ENCODE assay signal across 8 cellular contexts in genomic region chr11:9265211-9266131, GRCh38. TPM values are rescaled to one million over a fixed set of nuclear protein-coding genes. Genes with fewer than 3 reads are reported as not detected.
DNase-seq lines count a peak whose midpoint lies in the region; ATAC-seq and TF ChIP-seq lines count a peak whose summit lies in the region.

Gene DENND5A, minus strand, starts transcription at chr11:9265350. Its CDS starts 281 bp downstream, at chr11:9265069.

- H3K4me1 Mint-ChIP-seq in Caco-2 (ENCODE audit: low read depth, unreplicated experiment): peaks cover 47% of the 10 kb centered on the region
- H3K4me1 Mint-ChIP-seq in progenitor cell of endocrine pancreas (ENCODE audit: low read depth): peaks cover 33% of the 10 kb centered on the region

- no peaks in the 10 kb centered on the region for H3K27me3 ChIP-seq in Caco-2 (replicated peaks; ENCODE audit: control insufficient read depth, insufficient read depth, low read length)

- H3K36me3 Mint-ChIP-seq in Caco-2 (ENCODE audit: insufficient read depth, unreplicated experiment): peaks cover 23% of the 10 kb centered on the region
- H3K36me3 Mint-ChIP-seq in progenitor cell of endocrine pancreas (ENCODE audit: insufficient read depth): peaks cover 2% of the 10 kb centered on the region

- H3K27ac ChIP-seq in angular gyrus (ENCODE audit: low read depth, low read length): peak within 1 kb of the TSS; percentile 90

- POLR2A ChIA-PET in Caco-2 (lab: Charles Lee): interaction anchor here (0.5 to 1.9 kb wide), 12 partner anchors 8 to 1044 kb away, joined by 3 to 9 read pairs (median 4); partner anchors contain the start of gene ZNF143

- H3K27ac Mint-ChIP-seq in Caco-2 (ENCODE audit: unreplicated experiment) (peak within 1 kb of the TSS; percentile 95), progenitor cell of endocrine pancreas (peak within 1 kb of the TSS; percentile 98)

- no peaks in the 10 kb centered on the region for H3K36me3 ChIP-seq in Caco-2 (ENCODE audit: control insufficient read depth, insufficient read depth, low read length)

- peak; percentile 84 to 91 for DNase-seq in Caco-2
- peak; percentile 80 for DNase-seq in NCI-H1105 (lab: John Stamatoyannopoulos, UW)
- DNase-seq in left ventricle myocardium superior: peak; percentile 93
- peak; percentile 81 for DNase-seq in progenitor cell of endocrine pancreas (ENCODE audit: low spot score, unreplicated experiment)

- no TSS peak for BruUV-seq in Caco-2 (replicated peaks; lab: Mats Ljungman, UMichigan)

- no peaks in the 10 kb centered on the region for H3K27me3 Mint-ChIP-seq in Caco-2 (ENCODE audit: insufficient read depth, unreplicated experiment)
- no peaks in the 10 kb centered on the region for H3K27me3 Mint-ChIP-seq in progenitor cell of endocrine pancreas

- TF ChIP-seq CTCF in Caco-2 (IDR thresholded peaks at IDR 0.05; ENCODE audit: insufficient read depth in 1 of 2, low read depth in 1 of 2, low read length in 1 of 2, severe bottlenecking in 1 of 2, unreplicated experiment in 1 of 2) (no peak), progenitor cell of endocrine pancreas (IDR thresholded peaks at IDR 0.05; ENCODE audit: unreplicated experiment) (no peak)

- no peaks in the 10 kb centered on the region for H3K9me3 ChIP-seq in Caco-2

- H3K4me3 Mint-ChIP-seq in Caco-2 (ENCODE audit: unreplicated experiment) (peak within 1 kb of the TSS; percentile 94), progenitor cell of endocrine pancreas (ENCODE audit: low read depth) (peak within 1 kb of the TSS; percentile 94)

- H3K4me3 ChIP-seq in Caco-2 (ENCODE audit: low read depth, low read length): peak within 1 kb of the TSS; percentile 83

- CTCF ChIA-PET in Caco-2 (lab: Charles Lee): interaction anchor here (0.6 to 1.7 kb wide), 5 partner anchors 60 to 516 kb away, joined by 3 to 8 read pairs (median 4); no protein-coding TSS in a partner anchor

- intact Hi-C loops in Caco-2 (cut with micrococcal nuclease; ENCODE audit: unreplicated experiment) (loop anchor here (5.0 kb wide), 1 partner anchor 97 kb away; no protein-coding TSS in a partner anchor), left ventricle myocardium superior (cut with micrococcal nuclease) (no loop called here)
- intact Hi-C loops in T-helper 1 cell treated with Interleukin-12 subunit alpha and Interleukin-12 subunit beta and Interleukin-4 antibody, amounts not matched to agents 30 ng/mL and 1 ng/mL, for 36 hours (cut with micrococcal nuclease): loop anchor here (1.0 to 10.0 kb wide), 4 partner anchors 55 to 1029 kb away; partner anchors contain the start of genes IPO7 and SBF2

- H3K9me3 Mint-ChIP-seq in Caco-2 (ENCODE audit: unreplicated experiment) (no peaks in the 10 kb centered on the region), progenitor cell of endocrine pancreas (ENCODE audit: low read depth) (no peaks in the 10 kb centered on the region)

- H3K4me1 ChIP-seq in Caco-2: peaks cover 30% of the 10 kb centered on the region

- ATAC-seq in GM21825 (IDR thresholded peaks at IDR 0.05; ENCODE audit: unreplicated experiment) (peak; percentile 48), left ventricle myocardium superior (peak; percentile 92), HG02938 (IDR thresholded peaks at IDR 0.05; ENCODE audit: unreplicated experiment) (no peak)

RNA-seq across cellular contexts. Expression of gene DENND5A, which starts in this region (rescaled TPM):
- total RNA-seq in Caco-2 (2022): 54.3 and 58.0 TPM in 2 replicates
- total RNA-seq in T-helper 1 cell treated with Interleukin-12 subunit alpha and Interleukin-12 subunit beta and Interleukin-4 antibody, amounts not matched to agents 30 ng/mL and 1 ng/mL, for 36 hours: 36.8 and 41.8 TPM in 2 replicates
- 121 TPM for total RNA-seq in left ventricle myocardium superior
- 74.6 and 75.3 TPM in 2 replicates for total RNA-seq in progenitor cell of endocrine pancreas
